22 cellular contexts compared by ENCODE assay signal in the genomic region with DNA sequence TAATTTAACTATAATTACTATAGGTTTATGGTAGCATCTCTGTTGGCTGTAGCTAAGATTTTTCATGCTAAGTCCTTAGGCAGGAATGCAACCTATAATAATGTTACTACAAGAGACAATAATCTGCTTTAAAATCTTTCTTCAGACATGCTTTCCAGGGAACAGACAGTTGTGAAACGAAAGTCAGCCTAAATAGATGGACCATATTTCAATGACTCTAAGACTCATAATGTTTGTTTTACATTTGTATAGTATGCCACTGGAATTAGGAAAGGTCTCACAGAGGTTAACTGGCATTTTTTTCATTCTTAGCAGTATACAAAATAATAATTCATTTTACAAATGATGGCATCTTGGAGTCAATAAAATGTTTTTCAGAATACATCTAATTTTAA.
"Had no signal": no experiment of that assay in that cellular context is flagged by ENCODE, and none has a peak within 500 bp of the region (broad histone marks: within the 10 kb centered on the region; RNA-seq: fewer than 3 reads in every experiment).

No MANE protein-coding gene starts in this region.

- H3K27me3 ChIP-seq: dorsolateral prefrontal cortex, gastrocnemius medialis, heart right ventricle, neutrophil, ovary, suprapubic skin, thyroid gland had no signal

- H3K9me3 ChIP-seq: gastrocnemius medialis, heart right ventricle, mucosa of descending colon, neutrophil, ovary, suprapubic skin, thyroid gland had no signal

- ATAC-seq: esophagus mucosa; heart right ventricle; left lobe of liver; mucosa of descending colon; naive thymus-derived CD8-positive, alpha-beta T cell; right cardiac atrium; stimulated activated effector memory CD8-positive, alpha-beta T cell treated with anti-CD3 and anti-CD28 coated beads, Interleukin-12 subunit alpha, Interleukin-12 subunit beta, amount 100 ng/mL, for 72 hours; stimulated activated naive CD8-positive, alpha-beta T cell treated with anti-CD3 and anti-CD28 coated beads, Interleukin-15, Interleukin-2, amounts not matched to agents 100 U/mL and 50 U/mL, for 24 hours had no signal

- H3K4me3 ChIP-seq: dorsolateral prefrontal cortex, gastrocnemius medialis, heart right ventricle, mucosa of descending colon, ovary, suprapubic skin, thyroid gland had no signal

- DNase-seq: cortex of kidney; dorsolateral prefrontal cortex; effector memory CD4-positive, alpha-beta T cell; heart right ventricle; hypothalamus; islet precursor cell; mammary epithelial cell; mucosa of descending colon; naive thymus-derived CD8-positive, alpha-beta T cell; ovary; right cardiac atrium; stimulated activated CD4-positive, alpha-beta T cell treated with anti-CD3 and anti-CD28 coated beads, Interleukin-4, amount 100 ng/mL, for 1 hour; stimulated activated naive CD8-positive, alpha-beta T cell treated with anti-CD3 and anti-CD28 coated beads, Interleukin-15, Interleukin-2, amounts not matched to agents 100 U/mL and 50 U/mL, for 24 hours; thyroid gland had no signal

- H3K27ac ChIP-seq: dorsolateral prefrontal cortex, heart right ventricle, neutrophil, ovary, suprapubic skin, thyroid gland had no signal

- FAIRE-seq: endometrium, urothelium cell line had no signal

- H3K36me3 ChIP-seq: gastrocnemius medialis, heart right ventricle, neutrophil, ovary, suprapubic skin, thyroid gland had no signal
